In the genomic region with DNA sequence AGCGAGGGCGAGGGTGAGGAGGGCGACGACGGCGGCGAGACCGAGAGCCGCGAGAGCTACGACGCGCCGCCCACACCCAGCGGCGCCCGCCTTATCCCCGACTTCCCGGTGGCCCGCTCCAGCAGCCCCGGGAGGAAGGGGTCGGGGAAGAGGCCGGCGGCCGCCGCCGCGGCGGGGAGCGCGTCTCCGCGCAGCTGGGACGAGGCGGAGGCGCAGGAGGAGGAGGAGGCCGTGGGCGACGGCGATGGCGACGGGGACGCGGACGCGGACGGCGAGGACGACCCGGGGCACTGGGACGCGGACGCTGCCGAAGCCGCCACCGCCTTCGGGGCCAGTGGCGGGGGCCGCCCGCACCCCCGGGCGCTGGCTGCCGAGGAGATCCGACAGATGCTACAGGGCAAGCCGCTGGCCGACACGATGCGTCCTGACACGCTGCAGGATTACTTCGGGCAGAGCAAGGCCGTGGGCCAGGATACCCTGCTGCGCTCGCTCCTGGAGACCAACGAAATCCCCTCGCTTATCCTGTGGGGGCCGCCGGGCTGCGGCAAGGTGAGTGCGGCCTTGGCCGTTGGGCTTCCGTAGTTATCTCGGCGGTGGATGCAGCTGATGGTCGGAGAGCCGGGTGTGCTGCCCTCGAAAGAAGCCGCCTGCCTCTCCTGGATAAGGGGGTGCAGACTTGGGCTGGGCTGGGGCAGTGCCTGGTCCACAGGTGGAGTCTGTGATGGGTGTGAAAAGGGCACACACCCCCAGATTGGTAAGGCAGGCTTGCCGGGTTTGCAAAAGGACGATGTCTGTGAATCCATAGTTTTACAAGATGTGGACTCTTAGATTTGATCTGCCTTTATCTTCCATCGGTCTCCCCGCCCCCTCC, we compare ENCODE assay signal across 8 cellular contexts. TPM values are rescaled to one million over a fixed set of nuclear protein-coding genes. Genes with fewer than 3 reads are reported as not detected.
DNase-seq lines count a peak whose midpoint lies in the region; ATAC-seq, FAIRE-seq and TF ChIP-seq lines count a peak whose summit lies in the region.

No MANE protein-coding gene starts in this region.

- peak; percentile 39 to 58 for DNase-seq in Caco-2
- DNase-seq in T-helper 22 cell (ENCODE audit: low read depth) = peak; percentile 30
- DNase-seq in colonic mucosa = peak; percentile 58
- peak; percentile 47 to 88 for DNase-seq in lower leg skin (ENCODE audit: low spot score in 2 of 2)
- peak; percentile 57 for DNase-seq in stimulated activated CD8-positive, alpha-beta memory T cell treated with anti-CD3 and anti-CD28 coated beads, Interleukin-4, amount 100 ng/mL, for 48 hours
- no peak for DNase-seq in D721Med (ENCODE audit: insufficient read length, low spot score)

- peak overlapping the region; percentile 86 to 95 for H3K9ac ChIP-seq in colonic mucosa (ENCODE audit: low read depth in 2 of 2, low read length in 2 of 2)

- H3K27me3 ChIP-seq in Caco-2 (replicated peaks; ENCODE audit: control insufficient read depth, insufficient read depth, low read length) (no peaks in the 10 kb centered on the region), colonic mucosa (no peaks in the 10 kb centered on the region)

- H3K4me3 Mint-ChIP-seq in Caco-2 (ENCODE audit: unreplicated experiment) = peak overlapping the region; percentile 72

- FAIRE-seq in D721Med (lab: Jason Lieb, UNC) = no peak

- no TSS peak for BruUV-seq in Caco-2 (replicated peaks; lab: Mats Ljungman, UMichigan)

- no peaks in the 10 kb centered on the region; the same call in 1 of the 2 replicates for H3K4me1 ChIP-seq in Caco-2
- peaks cover 17% of the 10 kb centered on the region for H3K4me1 ChIP-seq in colonic mucosa

- TF ChIP-seq CTCF in Caco-2 (IDR thresholded peaks at IDR 0.05; ENCODE audit: insufficient read depth in 1 of 2, low read depth in 1 of 2, low read length in 1 of 2, severe bottlenecking in 1 of 2, unreplicated experiment in 1 of 2) = no peak
- TF ChIP-seq CTCF in colonic mucosa (IDR thresholded peaks at IDR 0.05) = no peak
- no peak for TF ChIP-seq CTCF in lower leg skin (IDR thresholded peaks at IDR 0.05)
- TF ChIP-seq CTCF in D721Med (IDR thresholded peaks at IDR 0.05; ENCODE audit: insufficient read depth, missing control alignments) = no peak

- H3K36me3 Mint-ChIP-seq in Caco-2 (ENCODE audit: insufficient read depth, unreplicated experiment) = peaks cover 5% of the 10 kb centered on the region

- H3K9me3 ChIP-seq in Caco-2 (no peaks in the 10 kb centered on the region), colonic mucosa (no peaks in the 10 kb centered on the region)

- H3K36me3 ChIP-seq in Caco-2 (ENCODE audit: control insufficient read depth, insufficient read depth, low read length) = no peaks in the 10 kb centered on the region
- H3K36me3 ChIP-seq in colonic mucosa = no peaks in the 10 kb centered on the region

- peaks cover 18% of the 10 kb centered on the region for H3K4me1 Mint-ChIP-seq in Caco-2 (ENCODE audit: low read depth, unreplicated experiment)

- POLR2A ChIA-PET in Caco-2 (lab: Charles Lee) = interaction anchor here (0.6 to 1.8 kb wide), 7 partner anchors 31 to 233 kb away, joined by 3 to 13 read pairs (median 4); partner anchors contain the start of gene SERPINB1

- peak overlapping the region; percentile 0 for H3K27ac Mint-ChIP-seq in Caco-2 (ENCODE audit: unreplicated experiment)

- H3K27ac ChIP-seq in colonic mucosa = peak overlapping the region; percentile 99

- H3K4me3 ChIP-seq in Caco-2 (ENCODE audit: low read depth, low read length) (peak overlapping the region; percentile 90), colonic mucosa (peak overlapping the region; percentile 78), lower leg skin (ENCODE audit: low read depth, poor library complexity, severe bottlenecking) (peak overlapping the region; percentile 83)

- ATAC-seq in GM19438 (IDR thresholded peaks at IDR 0.05; ENCODE audit: low read depth, unreplicated experiment) (peak; percentile 20), HG03520 (IDR thresholded peaks at IDR 0.05; ENCODE audit: unreplicated experiment) (peak; percentile 1)

- CTCF ChIA-PET in Caco-2 (lab: Charles Lee) = interaction anchor here (0.7 to 1.4 kb wide), 8 partner anchors 16 to 112 kb away, joined by 3 to 8 read pairs (median 4); partner anchors contain the start of genes MYLK4 and SERPINB1

- no peak for TF ChIP-seq POLR2A in lower leg skin (IDR thresholded peaks at IDR 0.05)

- 1% methylated on average over 31 to 64 of the region's 91 CpGs for WGBS in lower leg skin, 2 donors

- no peaks in the 10 kb centered on the region for H3K9me3 Mint-ChIP-seq in Caco-2 (ENCODE audit: unreplicated experiment)

- intact Hi-C loops in Caco-2 (cut with micrococcal nuclease; ENCODE audit: unreplicated experiment) (loop anchor here (2.0 to 10.0 kb wide), 3 partner anchors 27 to 299 kb away; partner anchors contain the start of gene RIPK1), colonic mucosa (cut with DNase I) (no loop called here), lower leg skin (cut with DNase I; ENCODE audit: low total_unique reads) (no loop called here)

- no peaks in the 10 kb centered on the region for H3K27me3 Mint-ChIP-seq in Caco-2 (ENCODE audit: insufficient read depth, unreplicated experiment)

RNA-seq across cellular contexts. Expression of gene WRNIP1, which starts 0.9 kb away (rescaled TPM):
- total RNA-seq in Caco-2 (2022) (46.5 and 51.7 TPM in 2 replicates), colonic mucosa (10 to 100 TPM; 49.9 to 53.7 TPM), lower leg skin (10 to 100 TPM; 72.3 to 94.7 (median 87.0) TPM)

RNA-seq across cellular contexts. Expression of gene MYLK4, which starts 15.4 kb away (rescaled TPM):
- 0.65 and 0.75 TPM in 2 replicates for total RNA-seq in Caco-2 (2022)
- under 1 TPM; 0.20 to 0.35 TPM for total RNA-seq in colonic mucosa
- 1 to 10 TPM in 3 of 4 donors, under 1 TPM in 1; 0.97 to 3.8 (median 2.5) TPM for total RNA-seq in lower leg skin
